ENCODE assay signal across 8 cellular contexts in genomic region chr2:149561309-149561926, GRCh38. TPM values are rescaled to one million over a fixed set of nuclear protein-coding genes. Genes with fewer than 3 reads are reported as not detected.
DNase-seq lines count a peak whose midpoint lies in the region; ATAC-seq, FAIRE-seq and TF ChIP-seq lines count a peak whose summit lies in the region.

No MANE protein-coding gene starts in this region.

- H3K4me2 ChIP-seq in PC-9 (no peak overlapping the region), endothelial cell of umbilical vein (ENCODE audit: insufficient read depth, low read length) (no peak overlapping the region), neuronal stem cell (ENCODE audit: insufficient read depth, low read length, poor library complexity, severe bottlenecking) (no peak overlapping the region)

- H2BK15ac ChIP-seq in neuronal stem cell (ENCODE audit: low read length), result no peak overlapping the region

- H3K4me1 ChIP-seq in HEK293 (ENCODE audit: control insufficient read depth, insufficient read depth, low read length) (peaks cover 7% of the 10 kb centered on the region; the same call in 1 of the 2 replicates), PC-9 (replicated peaks; ENCODE audit: insufficient read depth) (no peaks in the 10 kb centered on the region), endothelial cell of umbilical vein (ENCODE audit: control insufficient read depth, extremely low read depth, insufficient read depth, low read length) (peaks cover 7% of the 10 kb centered on the region), neuronal stem cell (ENCODE audit: control insufficient read depth in 2 of 2, insufficient read depth in 1 of 2, low read depth in 1 of 2, low read length in 2 of 2) (no peaks in the 10 kb centered on the region)

- H2AFZ ChIP-seq in PC-9, result no peak overlapping the region
- no peak overlapping the region for H2AFZ ChIP-seq in endothelial cell of umbilical vein (ENCODE audit: low read depth, low read length)
- no peak overlapping the region for H2AFZ ChIP-seq in neuronal stem cell (ENCODE audit: low read length)

- no peaks in the 10 kb centered on the region for H3K79me1 ChIP-seq in neuronal stem cell (ENCODE audit: low read depth, low read length)

- no peak overlapping the region for H2BK120ac ChIP-seq in neuronal stem cell (ENCODE audit: low read depth, low read length)

- H3F3A ChIP-seq in PC-9 (ENCODE audit: insufficient read depth, low read depth), result no peaks in the 10 kb centered on the region

- no peak overlapping the region for H4K8ac ChIP-seq in neuronal stem cell (ENCODE audit: low read depth, low read length)

- no TSS peak for BruUV-seq in PC-9 (replicated peaks; lab: Mats Ljungman, UMichigan)
- BruUV-seq in endothelial cell of umbilical vein (replicated peaks; lab: Mats Ljungman, UMichigan), result no TSS peak

- no peak overlapping the region for H4K91ac ChIP-seq in neuronal stem cell (ENCODE audit: low read depth, low read length, poor library complexity)

- DNase-seq in NCI-H2081 (lab: John Stamatoyannopoulos, UW) (peak; percentile 23 to 29), NCI-H2081 treated with DMSO at 0.1 percent for 48 hours (lab: John Stamatoyannopoulos, UW) (no peak), PC-9 (no peak), endothelial cell of umbilical vein (ENCODE audit: low read depth, low spot score) (peak; percentile 57), neuronal stem cell (ENCODE audit: low spot score) (peak; percentile 37)

- H3K4me3 ChIP-seq in HEK293 (ENCODE audit: low read depth, low read length), result no peak overlapping the region
- no peak overlapping the region for H3K4me3 ChIP-seq in PC-9
- H3K4me3 ChIP-seq in endothelial cell of umbilical vein (replicated peaks in 1 of 3; ENCODE audit: insufficient read depth in 1 of 3, low read depth in 1 of 3, low read length in 3 of 3), result no peak overlapping the region
- H3K4me3 ChIP-seq in neuronal stem cell (ENCODE audit: low read length in 2 of 2), result no peak overlapping the region

- peak; percentile 78 for FAIRE-seq in endothelial cell of umbilical vein (lab: Jason Lieb, UNC)

- H3K36me3 ChIP-seq in HEK293 (ENCODE audit: control insufficient read depth in 2 of 2, insufficient read depth in 1 of 2, low read length in 2 of 2) (peaks cover 0 to under 1% of the 10 kb centered on the region in 2 experiments; a peak in 1 of 3 replicates), PC-9 (ENCODE audit: low read depth) (no peaks in the 10 kb centered on the region), endothelial cell of umbilical vein (ENCODE audit: control insufficient read depth in 2 of 2, extremely low read depth in 1 of 2, insufficient read depth in 2 of 2, low read length in 2 of 2) (no peaks in the 10 kb centered on the region), neuronal stem cell (replicated peaks in 1 of 2; ENCODE audit: control insufficient read depth in 2 of 2, insufficient read depth in 2 of 2, low read length in 2 of 2) (peaks cover 0 to 6% of the 10 kb centered on the region in 2 donors)

- H3K23ac ChIP-seq in neuronal stem cell (ENCODE audit: low read depth, low read length, poor library complexity), result no peak overlapping the region

- H3K9me3 ChIP-seq in HEK293 (ENCODE audit: control insufficient read depth, insufficient read depth, low read depth, low read length) (no peaks in the 10 kb centered on the region), PC-9 (ENCODE audit: insufficient read depth, low read depth) (no peaks in the 10 kb centered on the region), endothelial cell of umbilical vein (replicated peaks; ENCODE audit: control insufficient read depth, insufficient read depth, low read length) (no peaks in the 10 kb centered on the region), neuronal stem cell (replicated peaks in 1 of 2; ENCODE audit: control insufficient read depth in 2 of 2, insufficient read depth in 1 of 2, low read depth in 1 of 2, low read length in 2 of 2) (no peaks in the 10 kb centered on the region)

- no peaks in the 10 kb centered on the region for H3K9me2 ChIP-seq in PC-9 (ENCODE audit: insufficient read depth)

- H4K20me1 ChIP-seq in PC-9 (ENCODE audit: insufficient read depth) (no peaks in the 10 kb centered on the region), endothelial cell of umbilical vein (replicated peaks; ENCODE audit: control insufficient read depth, extremely low read depth, insufficient read depth, low read length) (no peaks in the 10 kb centered on the region)

- no peak overlapping the region for H3K4ac ChIP-seq in neuronal stem cell (ENCODE audit: low read length)

- ATAC-seq in GM21447 (IDR thresholded peaks at IDR 0.05; ENCODE audit: unreplicated experiment) (no peak), GM18873 (IDR thresholded peaks at IDR 0.05; ENCODE audit: low FRiP score, unreplicated experiment) (no peak)

- no peak overlapping the region for H3K14ac ChIP-seq in neuronal stem cell (ENCODE audit: low read length)

- H3K79me2 ChIP-seq in PC-9 (ENCODE audit: low read depth) (no peaks in the 10 kb centered on the region), endothelial cell of umbilical vein (ENCODE audit: control insufficient read depth, insufficient read depth, low read length) (no peaks in the 10 kb centered on the region)

- H3K9ac ChIP-seq in endothelial cell of umbilical vein (replicated peaks; ENCODE audit: extremely low read depth, insufficient read depth, low read length) (no peak overlapping the region), neuronal stem cell (ENCODE audit: low read depth, low read length, poor library complexity) (no peak overlapping the region)

- dilution Hi-C loops in endothelial cell of umbilical vein (cut with MboI; ENCODE audit: extremely low pct_ligation_motif_present, low sequenced_read_pairs), result no loop called here

- no peak overlapping the region for H2AK5ac ChIP-seq in neuronal stem cell (ENCODE audit: low read depth, low read length)

- intact Hi-C loops in PC-9 (cut with micrococcal nuclease; ENCODE audit: unreplicated experiment) (loop anchor here (1.0 to 10.0 kb wide), 6 partner anchors 234 to 1624 kb away; no protein-coding TSS in a partner anchor), endothelial cell of umbilical vein (cut with micrococcal nuclease) (loop anchor here (1.0 to 10.0 kb wide), 8 partner anchors 229 to 1673 kb away; partner anchors contain the start of genes EPC2 and LYPD6)

- no peak overlapping the region for H3K18ac ChIP-seq in neuronal stem cell (ENCODE audit: low read length)

- TF ChIP-seq POLR2A in endothelial cell of umbilical vein (IDR thresholded peaks at IDR 0.05; ENCODE audit: low read depth, low read length), result no peak

- H3K27ac ChIP-seq in HEK293 (ENCODE audit: extremely low read depth, low read depth, low read length), result no peak overlapping the region
- H3K27ac ChIP-seq in PC-9, result no peak overlapping the region
- no peak overlapping the region for H3K27ac ChIP-seq in endothelial cell of umbilical vein (ENCODE audit: insufficient read depth, low read depth, low read length)
- no peak overlapping the region for H3K27ac ChIP-seq in neuronal stem cell (replicated peaks; ENCODE audit: low read length)

- POLR2A ChIA-PET in HEK293 (lab: Yijun Ruan, JAX), result no interaction called here
- POLR2A ChIA-PET in PC-9 (lab: Charles Lee; ENCODE audit: unreplicated experiment), result no interaction called here
- POLR2A ChIA-PET in endothelial cell of umbilical vein (lab: Charles Lee), result no interaction called here

- TF ChIP-seq CTCF in HEK293 (tag by site-specific recombination; IDR thresholded peaks at IDR 0.05) (peak; percentile 71; the same call in 1 of the 2 replicates), PC-9 (conservative IDR thresholded peaks at IDR 0.05) (peak; percentile 90), endothelial cell of umbilical vein (IDR thresholded peaks at IDR 0.05; ENCODE audit: extremely low read depth in 1 of 2, insufficient read depth in 1 of 2, low read depth in 1 of 2, low read length in 2 of 2) (peak; percentile 40 to 55)

- H2BK12ac ChIP-seq in neuronal stem cell (ENCODE audit: low read length), result no peak overlapping the region

- CTCF ChIA-PET in HEK293 (lab: Yijun Ruan, JAX), result interaction anchor here (0.6 to 2.4 kb wide), 38 partner anchors 8 to 1646 kb away, joined by 3 to 38 read pairs (median 3); partner anchors contain the start of gene LYPD6
- CTCF ChIA-PET in PC-9 (lab: Charles Lee), result interaction anchor here (0.6 to 1.4 kb wide), 4 partner anchors 71 to 545 kb away, joined by 3 to 4 read pairs (median 4); no protein-coding TSS in a partner anchor
- CTCF ChIA-PET in endothelial cell of umbilical vein (lab: Charles Lee), result interaction anchor here (0.6 to 5.3 kb wide), 31 partner anchors 12 to 1677 kb away, joined by 3 to 212 read pairs (median 3); partner anchors contain the start of gene LYPD6

- H3K27me3 ChIP-seq in PC-9 (ENCODE audit: insufficient read depth, low read depth) (no peaks in the 10 kb centered on the region), endothelial cell of umbilical vein (ENCODE audit: control insufficient read depth in 2 of 2, insufficient read depth in 2 of 2, low read length in 2 of 2) (no peaks in the 10 kb centered on the region), neuronal stem cell (ENCODE audit: control insufficient read depth in 3 of 3, insufficient read depth in 3 of 3, low read depth in 1 of 3, low read length in 3 of 3) (no peaks in the 10 kb centered on the region)

- H3K9me1 ChIP-seq in endothelial cell of umbilical vein (replicated peaks; ENCODE audit: control insufficient read depth, extremely low read depth, insufficient read depth, low read length), result no peaks in the 10 kb centered on the region

- no peak overlapping the region for H2BK5ac ChIP-seq in neuronal stem cell (ENCODE audit: low read length)

TF ChIP-seq in endothelial cell of umbilical vein, 7 proteins besides CTCF, POLR2A, EP300 and RAD21 (continues in another document):
- no peak for TF ChIP-seq JUN (IDR thresholded peaks at IDR 0.05; ENCODE audit: borderline replicate concordance, insufficient read depth, insufficient read length, low read depth)
- no peak for TF ChIP-seq EZH2 (IDR thresholded peaks at IDR 0.05; ENCODE audit: borderline replicate concordance, low read depth, low read length, severe bottlenecking)
- TF ChIP-seq FOS (IDR thresholded peaks at IDR 0.05; ENCODE audit: borderline replicate concordance, insufficient read depth, low read length), result no peak
- TF ChIP-seq MYC (IDR thresholded peaks at IDR 0.05; ENCODE audit: low read depth, low read length), result no peak

RNA-seq across cellular contexts. Expression of gene MMADHC, which starts 26.2 kb away (rescaled TPM):
- total RNA-seq in PC-9 (2021), result 112 and 135 TPM in 2 replicates
- 115 and 119 TPM in 2 replicates for total RNA-seq in endothelial cell of umbilical vein
- polyA plus RNA-seq in endothelial cell of umbilical vein, result 40.0 and 53.4 TPM in 2 replicates
- polyA plus RNA-seq in endothelial cell of umbilical vein (2011; cell fraction: cytosol; rRNA removed), result 72.5 and 75.3 TPM in 2 replicates
- polyA plus RNA-seq in endothelial cell of umbilical vein (2011; cell fraction: nucleus; rRNA removed), result 41.4 and 52.2 TPM in 2 replicates
- polyA plus RNA-seq in endothelial cell of umbilical vein (2012), result 124 and 189 TPM in 2 replicates
- 75.8 and 86.1 TPM in 2 replicates for polyA minus RNA-seq in endothelial cell of umbilical vein
- 40.4 TPM for polyA minus RNA-seq in endothelial cell of umbilical vein (2011; cell fraction: cytosol; rRNA and poly(A)+ RNA removed)
- 48.0 and 54.8 TPM in 2 replicates for polyA minus RNA-seq in endothelial cell of umbilical vein (2011; cell fraction: nucleus; rRNA and poly(A)+ RNA removed)
- 70.2 TPM for polyA plus RNA-seq in neuronal stem cell (2013, experiment 1 of 2)
- 68.6 TPM for polyA plus RNA-seq in neuronal stem cell (2013, experiment 2 of 2)

Comparison
In these comparisons a context has a peak if more than half of its experiments do, and no peak if none do; other contexts are left out.
1. DNase-seq: peak in NCI-H2081 (2 of 2), endothelial cell of umbilical vein (single experiment) and neuronal stem cell (single experiment); none in NCI-H2081 treated with DMSO at 0.1 percent for 48 hours (single experiment) and PC-9 (0 of 2).
2. Peak in every context shown above with its lines, with median percentiles within 50 percentile points of each other: CTCF ChIP-seq.